Comparison of ENCODE assay signal across 7 cellular contexts in the genomic region with DNA sequence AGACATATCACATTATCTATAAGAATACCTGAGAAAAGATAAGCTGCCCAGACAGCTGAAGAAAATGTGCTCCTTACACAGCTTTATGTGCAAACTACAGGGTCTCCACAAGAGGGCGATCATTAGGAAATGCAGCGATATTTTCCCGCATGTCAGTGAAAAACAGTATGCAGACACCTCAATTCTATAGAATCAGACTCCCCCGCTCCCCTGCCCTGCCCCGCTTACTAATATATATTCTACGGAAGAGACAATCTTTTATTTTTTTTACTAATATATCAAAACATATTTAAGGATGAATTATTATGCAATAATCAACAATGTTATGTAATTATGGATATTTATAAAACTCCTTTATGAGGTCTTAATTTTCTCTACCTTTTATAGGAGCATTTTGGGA.
DNase-seq lines count a peak whose midpoint lies in the region; ATAC-seq and TF ChIP-seq lines count a peak whose summit lies in the region.

No MANE protein-coding gene starts in this region.

- H3K36me3 ChIP-seq in brain microvascular endothelial cell (replicated peaks) (no peaks in the 10 kb centered on the region), tibial nerve (no peaks in the 10 kb centered on the region)

- in situ Hi-C loops in brain microvascular endothelial cell (cut with HindIII; ENCODE audit: low pct_ligation_motif_present, low sequenced_read_pairs) = no loop called here

- H3K4me3 ChIP-seq in brain microvascular endothelial cell (ENCODE audit: low read depth, low read length) (no peak overlapping the region), tibial nerve (no peak overlapping the region)

- no peaks in the 10 kb centered on the region for H3K27me3 ChIP-seq in brain microvascular endothelial cell (replicated peaks)
- no peaks in the 10 kb centered on the region for H3K27me3 ChIP-seq in tibial nerve

- TF ChIP-seq EP300 in tibial nerve (IDR thresholded peaks at IDR 0.05) = no peak

- peak; percentile 82 for ATAC-seq in HG03520 (IDR thresholded peaks at IDR 0.05; ENCODE audit: unreplicated experiment)

- H3K27ac ChIP-seq in brain microvascular endothelial cell (no peak overlapping the region), tibial nerve (no peak overlapping the region)

- DNase-seq in GM03348 (ENCODE audit: low spot score) (peak; percentile 50), GM20000 (ENCODE audit: low spot score) (peak; percentile 49), NOMO-1 treated with dmso at 0.1 percent for 144 hours (lab: John Stamatoyannopoulos, UW; ENCODE audit: unreplicated experiment) (peak; percentile 53), brain microvascular endothelial cell (peak; percentile 65), kidney glomerular epithelial cell (lab: John Stamatoyannopoulos, UW) (peak; percentile 57), tibial nerve (ENCODE audit: low spot score in 2 of 2) (peak in 1 of 2 donors; percentile 38)

- TF ChIP-seq POLR2A in tibial nerve (IDR thresholded peaks at IDR 0.05) = no peak

- 6% methylated on average over 6 of the region's 6 CpGs for WGBS in tibial nerve, 2 donors

- H3K4me1 ChIP-seq in tibial nerve = no peaks in the 10 kb centered on the region

- TF ChIP-seq CTCF in GM20000 (IDR thresholded peaks at IDR 0.05; ENCODE audit: extremely low read depth, missing control alignments) (peak; percentile 72), brain microvascular endothelial cell (IDR thresholded peaks at IDR 0.05; ENCODE audit: low read depth, low read length, missing control alignments) (peak; percentile 79), tibial nerve (IDR thresholded peaks at IDR 0.05) (peak; percentile 21 to 61 (median 50))

- H3K9me3 ChIP-seq in tibial nerve = no peaks in the 10 kb centered on the region
